In the genomic region with DNA sequence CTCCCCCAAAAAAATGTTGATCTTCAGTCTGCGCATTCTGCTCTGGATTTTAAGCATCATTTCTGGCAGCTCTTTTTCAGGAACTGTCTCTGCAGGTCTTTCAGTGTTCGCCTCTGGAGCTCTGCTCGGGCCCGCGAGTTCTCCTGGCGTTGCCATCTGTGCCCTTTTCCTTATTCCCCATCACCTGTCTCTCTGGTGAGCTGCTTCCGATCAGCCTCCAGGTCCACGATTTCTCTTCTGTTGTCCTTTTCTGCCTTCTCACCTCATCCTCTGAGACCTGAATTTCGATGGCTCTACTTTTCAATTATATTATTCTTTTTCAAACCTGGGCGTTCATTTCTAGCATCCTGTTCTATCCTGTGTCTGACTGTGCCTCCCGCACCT, we compare ENCODE assay signal across 8 cellular contexts. TPM values are rescaled to one million over a fixed set of nuclear protein-coding genes. Genes with fewer than 3 reads are reported as not detected.
DNase-seq lines count a peak whose midpoint lies in the region; ATAC-seq lines count a peak whose summit lies in the region.

No MANE protein-coding gene starts in this region.

- H3K9me3 ChIP-seq in iPS-15b (ENCODE audit: control insufficient read depth, insufficient read depth, low read length): no peaks in the 10 kb centered on the region

- no peaks in the 10 kb centered on the region for H3K27me3 Mint-ChIP-seq in activated T-helper 1 cell treated with anti-CD3 and anti-CD28 coated beads, Interleukin-12 subunit alpha, Interleukin-12 subunit beta, Interleukin-2, Interleukin-4 antibody, amounts not matched to agents 30 ng/mL and 10 ng/mL and 1 ng/mL, durations not matched to agents 14 hours and 24 hours and 36 hours (ENCODE audit: insufficient read depth)
- no peaks in the 10 kb centered on the region for H3K27me3 Mint-ChIP-seq in stimulated activated naive CD8-positive, alpha-beta T cell treated with anti-CD3 and anti-CD28 coated beads, Interleukin-15, amount 100 ng/mL, for 72 hours

- H3K27me3 ChIP-seq in iPS-15b (ENCODE audit: control insufficient read depth, insufficient read depth, low read length): no peaks in the 10 kb centered on the region

- peak overlapping the region; percentile 75 for H3K4me3 ChIP-seq in iPS-15b (ENCODE audit: low read depth, low read length)

- DNase-seq in NCI-H1092 treated with DMSO at 0.1 percent for 48 hours (lab: John Stamatoyannopoulos, UW) (peak; percentile 63), NCI-H1092 (lab: John Stamatoyannopoulos, UW) (no peak), HUDEP-2 (lab: John Stamatoyannopoulos, UW; ENCODE audit: unreplicated experiment in 76 of 76) (no peak)
- DNase-seq in activated T-helper 1 cell treated with anti-CD3 and anti-CD28 coated beads, Interleukin-12 subunit alpha, Interleukin-12 subunit beta, Interleukin-2, Interleukin-4 antibody, amounts not matched to agents 30 ng/mL and 10 ng/mL and 1 ng/mL, durations not matched to agents 14 hours and 24 hours and 36 hours (ENCODE audit: low spot score): no peak
- DNase-seq in stimulated activated naive CD8-positive, alpha-beta T cell treated with anti-CD3 and anti-CD28 coated beads, Interleukin-15, amount 100 ng/mL, for 72 hours: no peak
- DNase-seq in stimulated activated CD4-positive, alpha-beta T cell treated with anti-CD3 and anti-CD28 coated beads, Interleukin-2, amount 100 ng/mL, for 24 hours: no peak
- no peak for DNase-seq in stimulated activated CD4-positive, alpha-beta T cell treated with anti-CD3 and anti-CD28 coated beads, Interleukin-4, amount 100 ng/mL, for 4 hours

- no peaks in the 10 kb centered on the region for H3K4me1 ChIP-seq in iPS-15b (ENCODE audit: control insufficient read depth, insufficient read depth, low read length)

- peaks cover 2% of the 10 kb centered on the region for H3K36me3 Mint-ChIP-seq in activated T-helper 1 cell treated with anti-CD3 and anti-CD28 coated beads, Interleukin-12 subunit alpha, Interleukin-12 subunit beta, Interleukin-2, Interleukin-4 antibody, amounts not matched to agents 30 ng/mL and 10 ng/mL and 1 ng/mL, durations not matched to agents 14 hours and 24 hours and 36 hours (ENCODE audit: low read depth)

- no peaks in the 10 kb centered on the region for H3K36me3 ChIP-seq in iPS-15b (ENCODE audit: control insufficient read depth, insufficient read depth, low read length)

- peak overlapping the region; percentile 83 for H3K4me3 Mint-ChIP-seq in activated T-helper 1 cell treated with anti-CD3 and anti-CD28 coated beads, Interleukin-12 subunit alpha, Interleukin-12 subunit beta, Interleukin-2, Interleukin-4 antibody, amounts not matched to agents 30 ng/mL and 10 ng/mL and 1 ng/mL, durations not matched to agents 14 hours and 24 hours and 36 hours
- H3K4me3 Mint-ChIP-seq in stimulated activated naive CD8-positive, alpha-beta T cell treated with anti-CD3 and anti-CD28 coated beads, Interleukin-15, amount 100 ng/mL, for 72 hours: peak overlapping the region; percentile 84 to 88

- no peaks in the 10 kb centered on the region for H3K9me3 Mint-ChIP-seq in activated T-helper 1 cell treated with anti-CD3 and anti-CD28 coated beads, Interleukin-12 subunit alpha, Interleukin-12 subunit beta, Interleukin-2, Interleukin-4 antibody, amounts not matched to agents 30 ng/mL and 10 ng/mL and 1 ng/mL, durations not matched to agents 14 hours and 24 hours and 36 hours
- no peaks in the 10 kb centered on the region for H3K9me3 Mint-ChIP-seq in stimulated activated naive CD8-positive, alpha-beta T cell treated with anti-CD3 and anti-CD28 coated beads, Interleukin-15, amount 100 ng/mL, for 72 hours

- H3K9ac ChIP-seq in iPS-15b (ENCODE audit: low read depth, low read length): no peak overlapping the region

- peaks cover 12% of the 10 kb centered on the region for H3K4me1 Mint-ChIP-seq in activated T-helper 1 cell treated with anti-CD3 and anti-CD28 coated beads, Interleukin-12 subunit alpha, Interleukin-12 subunit beta, Interleukin-2, Interleukin-4 antibody, amounts not matched to agents 30 ng/mL and 10 ng/mL and 1 ng/mL, durations not matched to agents 14 hours and 24 hours and 36 hours (ENCODE audit: low read depth)
- peaks cover 8% of the 10 kb centered on the region for H3K4me1 Mint-ChIP-seq in stimulated activated naive CD8-positive, alpha-beta T cell treated with anti-CD3 and anti-CD28 coated beads, Interleukin-15, amount 100 ng/mL, for 72 hours

- peak overlapping the region; percentile 78 for H3K27ac Mint-ChIP-seq in activated T-helper 1 cell treated with anti-CD3 and anti-CD28 coated beads, Interleukin-12 subunit alpha, Interleukin-12 subunit beta, Interleukin-2, Interleukin-4 antibody, amounts not matched to agents 30 ng/mL and 10 ng/mL and 1 ng/mL, durations not matched to agents 14 hours and 24 hours and 36 hours
- peak overlapping the region; percentile 84 to 95 for H3K27ac Mint-ChIP-seq in stimulated activated naive CD8-positive, alpha-beta T cell treated with anti-CD3 and anti-CD28 coated beads, Interleukin-15, amount 100 ng/mL, for 72 hours

- intact Hi-C loops in activated T-helper 1 cell treated with anti-CD3 and anti-CD28 coated beads, Interleukin-12 subunit alpha, Interleukin-12 subunit beta, Interleukin-2, Interleukin-4 antibody, amounts not matched to agents 30 ng/mL and 10 ng/mL and 1 ng/mL, durations not matched to agents 14 hours and 24 hours and 36 hours (cut with micrococcal nuclease): loop anchor here (1.0 to 10.0 kb wide), 8 partner anchors 23 to 255 kb away; partner anchors contain the start of genes AHCY, DYNLRB1, ITCH and PIGU

- no peak for ATAC-seq in stimulated activated naive CD8-positive, alpha-beta T cell treated with anti-CD3 and anti-CD28 coated beads, Interleukin-15, amount 100 ng/mL, for 72 hours

RNA-seq across cellular contexts. Expression of gene MAP1LC3A, which starts 0.6 kb away (rescaled TPM):
- 6.1 and 7.3 TPM in 2 replicates for total RNA-seq in activated T-helper 1 cell treated with anti-CD3 and anti-CD28 coated beads, Interleukin-12 subunit alpha, Interleukin-12 subunit beta, Interleukin-2, Interleukin-4 antibody, amounts not matched to agents 30 ng/mL and 10 ng/mL and 1 ng/mL, durations not matched to agents 14 hours and 24 hours and 36 hours

RNA-seq across cellular contexts. Expression of gene DYNLRB1, which starts 41.7 kb away (rescaled TPM):
- 92.0 and 104 TPM in 2 replicates for total RNA-seq in activated T-helper 1 cell treated with anti-CD3 and anti-CD28 coated beads, Interleukin-12 subunit alpha, Interleukin-12 subunit beta, Interleukin-2, Interleukin-4 antibody, amounts not matched to agents 30 ng/mL and 10 ng/mL and 1 ng/mL, durations not matched to agents 14 hours and 24 hours and 36 hours
